ENCODE assay signal across 28 cellular contexts in the genomic region with DNA sequence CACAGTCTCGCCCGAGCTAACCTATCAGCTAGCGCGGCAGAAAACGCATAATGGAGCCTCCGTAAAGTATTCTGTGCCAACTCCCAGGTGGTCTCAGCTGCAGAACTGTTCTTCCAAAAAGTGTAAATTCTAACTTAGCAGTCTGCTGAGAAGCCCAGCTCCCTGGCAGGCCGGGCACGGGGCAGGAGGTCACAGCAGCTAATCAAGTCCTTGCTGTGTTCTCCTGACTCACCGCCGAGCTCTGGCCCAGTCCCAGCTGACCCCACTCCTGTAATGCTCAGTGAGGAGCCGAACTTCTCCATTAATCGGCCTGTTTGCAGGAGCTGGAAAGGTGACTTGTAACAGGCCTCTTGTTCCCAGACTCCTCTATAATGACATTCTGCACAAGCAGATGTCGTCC.
"Had no signal": no experiment of that assay in that cellular context is flagged by ENCODE, and none has a peak within 500 bp of the region (broad histone marks: within the 10 kb centered on the region; RNA-seq: fewer than 3 reads in every experiment).

No MANE protein-coding gene starts in this region.

- H3K27me3 Mint-ChIP-seq: dendritic cell treated with granulocyte-macrophage colony-stimulating factor and Interleukin-4, amounts not matched to agents 40 ng/mL and 50 ng/mL, for 4 days; naive B cell; natural killer cell treated with Interleukin-12 subunit alpha and Interleukin-12 subunit beta and Interleukin-15 and Interleukin-18, amount 100 ng/mL, for 72 hours; type B pancreatic cell had no signal

- H3K4me1 Mint-ChIP-seq: naive B cell; stimulated activated effector memory CD8-positive, alpha-beta T cell treated with anti-CD3 and anti-CD28 coated beads, Interleukin-12 subunit alpha, Interleukin-12 subunit beta, amount 100 ng/mL, for 72 hours had no signal

- H3K9ac ChIP-seq: neural progenitor cell had no signal

- H3K4me2 ChIP-seq: neural progenitor cell, smooth muscle cell had no signal

- H3K36me3 Mint-ChIP-seq: natural killer cell treated with Interleukin-12 subunit alpha and Interleukin-12 subunit beta and Interleukin-15 and Interleukin-18, amount 100 ng/mL, for 72 hours; stimulated activated effector memory CD8-positive, alpha-beta T cell treated with anti-CD3 and anti-CD28 coated beads, Interleukin-12 subunit alpha, Interleukin-12 subunit beta, amount 100 ng/mL, for 72 hours had no signal

- H3K9me3 ChIP-seq: colonic mucosa, mucosa of descending colon, prostate gland, right atrium auricular region, stomach had no signal

- H3K36me3 ChIP-seq: colonic mucosa, esophagus muscularis mucosa, neural progenitor cell, prostate gland, right atrium auricular region had no signal

- H3K27ac Mint-ChIP-seq: dendritic cell treated with granulocyte-macrophage colony-stimulating factor and Interleukin-4, amounts not matched to agents 40 ng/mL and 50 ng/mL, for 4 days; mesothelial cell of epicardium; natural killer cell treated with Interleukin-12 subunit alpha and Interleukin-12 subunit beta and Interleukin-15 and Interleukin-18, amount 100 ng/mL, for 72 hours; neural progenitor cell; stimulated activated effector memory CD8-positive, alpha-beta T cell treated with anti-CD3 and anti-CD28 coated beads, Interleukin-12 subunit alpha, Interleukin-12 subunit beta, amount 100 ng/mL, for 72 hours; type B pancreatic cell had no signal

- H3K4me1 ChIP-seq: colonic mucosa, esophagus muscularis mucosa, heart right ventricle, neural progenitor cell, prostate gland, right atrium auricular region, stomach, tibial artery had no signal

- H3K4me3 ChIP-seq: colonic mucosa, esophagus muscularis mucosa, heart right ventricle, lung, mucosa of descending colon, neural progenitor cell, prostate gland, right atrium auricular region, smooth muscle cell, stomach, tibial artery had no signal

- ATAC-seq: heart right ventricle; left lobe of liver; mucosa of descending colon; natural killer cell treated with Interleukin-12 subunit alpha and Interleukin-12 subunit beta and Interleukin-15 and Interleukin-18, amount 100 ng/mL, for 72 hours; sciatic nerve; stimulated activated effector memory CD8-positive, alpha-beta T cell treated with anti-CD3 and anti-CD28 coated beads, Interleukin-12 subunit alpha, Interleukin-12 subunit beta, amount 100 ng/mL, for 72 hours had no signal

- H3K27me3 ChIP-seq: colonic mucosa, esophagus muscularis mucosa, heart right ventricle, neural progenitor cell, right atrium auricular region, stomach, tibial artery had no signal

- H3K4me3 Mint-ChIP-seq: dendritic cell treated with granulocyte-macrophage colony-stimulating factor and Interleukin-4, amounts not matched to agents 40 ng/mL and 50 ng/mL, for 4 days; mesothelial cell of epicardium; naive B cell; natural killer cell treated with Interleukin-12 subunit alpha and Interleukin-12 subunit beta and Interleukin-15 and Interleukin-18, amount 100 ng/mL, for 72 hours; neural progenitor cell; stimulated activated effector memory CD8-positive, alpha-beta T cell treated with anti-CD3 and anti-CD28 coated beads, Interleukin-12 subunit alpha, Interleukin-12 subunit beta, amount 100 ng/mL, for 72 hours; type B pancreatic cell had no signal

- H3K9me3 Mint-ChIP-seq: dendritic cell treated with granulocyte-macrophage colony-stimulating factor and Interleukin-4, amounts not matched to agents 40 ng/mL and 50 ng/mL, for 4 days; natural killer cell treated with Interleukin-12 subunit alpha and Interleukin-12 subunit beta and Interleukin-15 and Interleukin-18, amount 100 ng/mL, for 72 hours; neural progenitor cell had no signal

- FAIRE-seq: endothelial cell of umbilical vein, kidney had no signal

- H2AFZ ChIP-seq: neural progenitor cell had no signal

- DNase-seq: colonic mucosa; effector memory CD4-positive, alpha-beta T cell; glutamatergic neuron; heart right ventricle; hippocampal formation; kidney; mesenchymal stem cell; mucosa of descending colon; naive B cell; stimulated activated CD4-positive, alpha-beta T cell treated with anti-CD3 and anti-CD28 coated beads, Interleukin-2, amount 100 ng/mL, for 24 hours; stimulated activated CD4-positive, alpha-beta T cell treated with anti-CD3 and anti-CD28 coated beads, Interleukin-4, amount 100 ng/mL, for 24 hours; stimulated activated naive CD4-positive, alpha-beta T cell treated with Interleukin-2 at 50 U/mL for 16 hours; stomach; tibial artery had no signal

- H3K27ac ChIP-seq: colonic mucosa, esophagus muscularis mucosa, heart right ventricle, neural progenitor cell, prostate gland, right atrium auricular region, stomach, tibial artery had no signal
